ENCODE assay signal across 13 cellular contexts in genomic region chr12:77924703-77925102, GRCh38.
DNase-seq lines count a peak whose midpoint lies in the region; ATAC-seq and TF ChIP-seq lines count a peak whose summit lies in the region.
"Had no signal": no experiment of that assay in that cellular context is flagged by ENCODE, and none has a peak within 500 bp of the region (broad histone marks: within the 10 kb centered on the region; RNA-seq: fewer than 3 reads in every experiment).

No MANE protein-coding gene starts in this region.

- 78% methylated on average over 2 of the region's 2 CpGs for WGBS in right cardiac atrium

- intact Hi-C loops in lower lobe of right lung (cut with DNase I) (loop anchor here (10.0 kb wide), 1 partner anchor 200 kb away; no protein-coding TSS in a partner anchor), right cardiac atrium (cut with DNase I) (loop anchor here (2.0 to 10.0 kb wide), 4 partner anchors 197 to 202 kb away; no protein-coding TSS in a partner anchor)

- no peaks in the 10 kb centered on the region for H3K4me1 ChIP-seq in lower lobe of right lung
- no peaks in the 10 kb centered on the region for H3K4me1 ChIP-seq in right cardiac atrium (ENCODE audit: control insufficient read depth, insufficient read depth, low read length)
- H3K4me1 ChIP-seq: uterus had no signal

- TF ChIP-seq CTCF in fibroblast of pulmonary artery (IDR thresholded peaks at IDR 0.05; ENCODE audit: low read length, missing control alignments) (no peak), lower lobe of right lung (IDR thresholded peaks at IDR 0.05) (no peak)

- H3K4me3 ChIP-seq in SK-N-MC: peak overlapping the region; percentile 71
- H3K4me3 ChIP-seq in fibroblast of pulmonary artery (replicated peaks; ENCODE audit: low read depth, low read length): no peak overlapping the region
- H3K4me3 ChIP-seq in lower lobe of right lung: no peak overlapping the region
- no peak overlapping the region for H3K4me3 ChIP-seq in right cardiac atrium (ENCODE audit: low read length)
- H3K4me3 ChIP-seq: uterus had no signal

- H3K27ac ChIP-seq in SK-N-MC (peak overlapping the region; percentile 93), lower lobe of right lung (no peak overlapping the region), right cardiac atrium (ENCODE audit: low read length) (no peak overlapping the region)
- H3K27ac ChIP-seq: uterus had no signal

- H3K27me3 ChIP-seq in lower lobe of right lung (ENCODE audit: low read depth): no peaks in the 10 kb centered on the region
- no peaks in the 10 kb centered on the region for H3K27me3 ChIP-seq in right cardiac atrium (ENCODE audit: control insufficient read depth, insufficient read depth)
- H3K27me3 ChIP-seq: uterus had no signal

- H3K9me3 ChIP-seq in SK-N-MC (ENCODE audit: low read depth, low read length) (no peaks in the 10 kb centered on the region), lower lobe of right lung (no peaks in the 10 kb centered on the region), right cardiac atrium (ENCODE audit: control insufficient read depth, low read length) (no peaks in the 10 kb centered on the region)
- H3K9me3 ChIP-seq: uterus had no signal

- no peaks in the 10 kb centered on the region for H3K36me3 ChIP-seq in SK-N-MC (ENCODE audit: insufficient read depth, low read length)
- H3K36me3 ChIP-seq in lower lobe of right lung: no peaks in the 10 kb centered on the region
- H3K36me3 ChIP-seq: uterus had no signal

- ATAC-seq in lower lobe of right lung (no peak), right cardiac atrium (no peak)

- DNase-seq in A172 (ENCODE audit: low spot score): peak; percentile 53
- peak; percentile 35 for DNase-seq in GM04503 (ENCODE audit: low read depth)
- DNase-seq in SK-N-MC (ENCODE audit: low read depth, low spot score): peak; percentile 99
- peak; percentile 35 for DNase-seq in fibroblast of pulmonary artery (ENCODE audit: low read depth)
- DNase-seq in lower lobe of right lung: no peak
- no peak for DNase-seq in right cardiac atrium
- DNase-seq in MV-4-11 (lab: John Stamatoyannopoulos, UW): no peak
- no peak for DNase-seq in NCI-H345 (lab: John Stamatoyannopoulos, UW)
- DNase-seq: activated CD8-positive, alpha-beta memory T cell treated with anti-CD3 and anti-CD28 coated beads for 24 hours; activated effector memory CD4-positive, alpha-beta T cell treated with Interleukin-2 at 50 U/mL for 16 hours; stimulated activated CD4-positive, alpha-beta T cell treated with anti-CD3 and anti-CD28 coated beads, Interleukin-12 subunit alpha, Interleukin-12 subunit beta, amount 100 ng/mL, for 4 hours; T-helper 1 cell; uterus had no signal

- H3K9ac ChIP-seq in SK-N-MC (ENCODE audit: insufficient read length): no peak overlapping the region

Comparison
In these comparisons a context has a peak if more than half of its experiments do, and no peak if none do; other contexts are left out.
1. DNase-seq: peak in A172 (single experiment), GM04503 (single experiment), SK-N-MC (single experiment) and fibroblast of pulmonary artery (single experiment); none in lower lobe of right lung (single experiment), right cardiac atrium (0 of 3), MV-4-11 (single experiment) and NCI-H345 (single experiment).